29 cellular contexts compared by ENCODE assay signal in the genomic region with DNA sequence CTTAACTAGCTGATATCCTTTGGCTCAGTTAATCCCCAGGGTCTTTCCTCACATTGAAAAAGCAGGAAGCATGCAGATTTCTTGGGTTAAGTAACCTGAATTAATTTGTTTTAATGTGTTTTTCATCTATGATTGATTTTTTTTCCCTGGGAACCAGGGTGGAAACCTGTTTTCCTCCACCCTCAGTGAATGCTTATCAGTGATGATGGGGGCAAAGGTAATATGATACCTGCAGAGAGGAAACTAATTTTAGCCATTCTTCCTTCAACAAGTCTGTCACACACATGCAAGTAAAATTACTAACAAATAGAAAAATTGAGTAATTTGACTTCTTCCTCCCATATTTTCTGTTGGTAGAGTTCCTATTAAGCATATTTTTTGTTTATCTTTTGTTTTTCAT. TPM values are rescaled to one million over a fixed set of nuclear protein-coding genes. Genes with fewer than 3 reads are reported as not detected.
"Had no signal": no experiment of that assay in that cellular context is flagged by ENCODE, and none has a peak within 500 bp of the region (broad histone marks: within the 10 kb centered on the region; RNA-seq: fewer than 3 reads in every experiment).

No MANE protein-coding gene starts in this region.

- DNase-seq: activated CD4-positive, alpha-beta T cell treated with anti-CD3 and anti-CD28 coated beads, Interleukin-2, amount 50 U/mL, for 4 hours; activated CD4-positive, CD25-positive, alpha-beta regulatory T cell; activated CD8-positive, alpha-beta T cell treated with anti-CD3 and anti-CD28 coated beads for 36 hours; activated effector memory CD4-positive, alpha-beta T cell treated with anti-CD3 and anti-CD28 coated beads, Interleukin-2, amount 50 U/mL, for 16 hours; activated naive CD4-positive, alpha-beta T cell; activated naive CD4-positive, alpha-beta T cell treated with anti-CD3 and anti-CD28 coated beads, Interleukin-2, amount 50 U/mL, for 16 hours; activated naive CD8-positive, alpha-beta T cell treated with anti-CD3 and anti-CD28 coated beads for 36 hours; activated T-cell treated with anti-CD3 and anti-CD28 coated beads, Interleukin-2, amount 50 U/mL, for 1 hour; activated T-cell treated with anti-CD3 and anti-CD28 coated beads, Interleukin-2, amount 50 U/mL, for 72 hours; amniotic stem cell; aorta; NCI-H1092 treated with DMSO at 0.1 percent for 48 hours; NCI-H1436; NCI-H187; NCI-H2227 treated with DMSO at 0.1 percent for 48 hours; NCI-H446; NCI-H510A treated with DMSO at 0.1 percent for 48 hours; NCI-H526 treated with DMSO at 0.1 percent for 48 hours; OCI-M1; Right ventricle myocardium superior; T1000; WERI-Rb-1 had no signal

- ATAC-seq: activated CD8-positive, alpha-beta T cell treated with anti-CD3 and anti-CD28 coated beads for 36 hours; activated T-cell treated with anti-CD3 and anti-CD28 coated beads, Interleukin-2, amount 50 U/mL, for 72 hours; K562 had no signal

- H3K36me3 ChIP-seq: cardiac muscle cell, WERI-Rb-1 had no signal

- H3K4me3 ChIP-seq: cardiac muscle cell, K562 had no signal

- H3K27ac ChIP-seq: cardiac muscle cell, WERI-Rb-1 had no signal

RNA-seq across cellular contexts. Expression of a gene that starts 5.9 kb away (rescaled TPM):
- total RNA-seq: activated CD4-positive, alpha-beta T cell treated with anti-CD3 and anti-CD28 coated beads, Interleukin-2, amount 10 ng/mL, durations not matched to agents 24 days and 14 days; activated CD8-positive, alpha-beta memory T cell treated with anti-CD3 and anti-CD28 coated beads for 36 hours; activated CD8-positive, alpha-beta T cell treated with anti-CD3 and anti-CD28 coated beads for 36 hours; activated naive CD8-positive, alpha-beta T cell treated with anti-CD3 and anti-CD28 coated beads for 36 hours; aorta; chondrocyte; K562; M059J; Right ventricle myocardium superior; T-helper 1 cell treated with Interleukin-12 subunit alpha and Interleukin-12 subunit beta and Interleukin-4 antibody, amounts not matched to agents 30 ng/mL and 1 ng/mL, for 36 hours had no signal
